8 cellular contexts compared by ENCODE assay signal in the genomic region with DNA sequence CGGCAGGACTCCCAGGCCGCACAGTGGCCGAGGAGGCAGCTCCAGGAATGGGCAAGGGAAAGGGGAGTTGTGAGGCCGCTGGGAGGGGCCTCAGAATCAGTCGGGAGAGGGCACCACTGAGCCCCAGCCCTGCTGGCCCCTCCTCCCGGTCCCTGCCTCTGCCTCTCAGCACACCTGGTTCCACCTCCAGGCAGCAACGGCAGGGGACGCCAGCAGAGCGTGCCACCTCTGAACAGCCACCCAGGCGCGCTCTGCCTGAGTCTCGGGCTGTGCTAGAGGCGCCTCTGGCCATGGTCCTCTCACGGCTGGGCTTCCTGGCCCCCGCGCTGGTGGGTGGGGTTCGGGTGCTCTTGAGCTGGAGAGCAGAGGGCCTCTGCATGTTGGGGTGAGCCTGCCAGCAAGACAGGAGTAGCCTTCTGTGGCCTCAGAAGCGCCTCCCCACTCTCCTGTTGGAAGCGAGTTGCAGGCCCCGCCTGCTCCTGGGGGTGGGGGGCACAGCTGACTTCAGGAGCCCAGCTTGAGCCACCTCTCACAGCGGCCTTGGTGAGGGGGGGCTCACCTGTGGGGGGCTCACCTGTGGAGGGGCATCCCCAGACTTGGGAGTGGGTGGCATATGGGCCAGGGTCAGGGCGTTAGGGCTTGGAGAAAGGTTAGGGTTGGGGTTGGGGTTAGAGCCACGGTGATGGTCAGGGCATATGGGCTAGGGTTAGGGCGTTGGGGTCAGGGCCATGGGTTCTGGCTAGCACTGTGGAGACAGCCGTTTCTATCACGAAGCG. TPM values are rescaled to one million over a fixed set of nuclear protein-coding genes. Genes with fewer than 3 reads are reported as not detected.
DNase-seq lines count a peak whose midpoint lies in the region; ATAC-seq, FAIRE-seq and TF ChIP-seq lines count a peak whose summit lies in the region.

No MANE protein-coding gene starts in this region.

- H3K27ac ChIP-seq in GM23248 (no peak overlapping the region), lower lobe of right lung (no peak overlapping the region)

- no peak for FAIRE-seq in D721Med (lab: Jason Lieb, UNC)

- intact Hi-C loops in activated CD4-positive, alpha-beta memory T cell treated with anti-CD3 and anti-CD28 coated beads for 36 hours (cut with micrococcal nuclease) = loop anchor here (1.0 to 2.0 kb wide), 2 partner anchors 63 to 121 kb away; no protein-coding TSS in a partner anchor
- intact Hi-C loops in lower lobe of right lung (cut with DNase I) = no loop called here

- H3K9ac ChIP-seq in GM23248 = no peak overlapping the region

- in situ Hi-C loops in GM23248 (cut with MboI) = no loop called here

- POLR2A ChIA-PET in activated CD4-positive, alpha-beta memory T cell treated with anti-CD3 and anti-CD28 coated beads for 36 hours (lab: Charles Lee) = no interaction called here

- H3K4me1 Mint-ChIP-seq in activated CD4-positive, alpha-beta memory T cell treated with anti-CD3 and anti-CD28 coated beads for 36 hours (ENCODE audit: low read depth) = no peaks in the 10 kb centered on the region

- H3K27me3 ChIP-seq in GM23248 (replicated peaks; ENCODE audit: insufficient read depth) (no peaks in the 10 kb centered on the region), lower lobe of right lung (ENCODE audit: low read depth) (peaks cover 39% of the 10 kb centered on the region)

- no peak overlapping the region for H3K4me3 ChIP-seq in GM23248
- H3K4me3 ChIP-seq in lower lobe of right lung = no peak overlapping the region

- H3K9me2 ChIP-seq in GM23248 (ENCODE audit: insufficient read depth) = no peaks in the 10 kb centered on the region

- no peaks in the 10 kb centered on the region for H3K36me3 ChIP-seq in GM23248 (ENCODE audit: low read depth)
- no peaks in the 10 kb centered on the region for H3K36me3 ChIP-seq in lower lobe of right lung

- no peaks in the 10 kb centered on the region for H3K9me3 ChIP-seq in GM23248 (ENCODE audit: low read depth)
- H3K9me3 ChIP-seq in lower lobe of right lung = no peaks in the 10 kb centered on the region

- H4K20me1 ChIP-seq in GM23248 (ENCODE audit: insufficient read depth) = no peaks in the 10 kb centered on the region

- H3F3A ChIP-seq in GM23248 (ENCODE audit: insufficient read depth) = no peaks in the 10 kb centered on the region

- CTCF ChIA-PET in activated CD4-positive, alpha-beta memory T cell treated with anti-CD3 and anti-CD28 coated beads for 36 hours (lab: Charles Lee) = interaction anchor here (1.5 to 4.4 kb wide), 3 partner anchors 39 to 121 kb away, joined by 7 to 21 read pairs (median 8); no protein-coding TSS in a partner anchor

- peak; percentile 14 to 68 for ATAC-seq in lower lobe of right lung
- ATAC-seq in GM18858 (IDR thresholded peaks at IDR 0.05; ENCODE audit: unreplicated experiment) = no peak
- no peak for ATAC-seq in HG02798 (IDR thresholded peaks at IDR 0.05; ENCODE audit: poor library complexity, unreplicated experiment)
- ATAC-seq in GM21825 (IDR thresholded peaks at IDR 0.05; ENCODE audit: unreplicated experiment) = no peak

- WGBS in GM23248 (ENCODE audit: low coverage in 1 of 2, low lambda C conversion rate in 2 of 2, missing lambda C conversion rate in 2 of 2), 2 experiments = 24 to 25% methylated on average over 26 to 27 of the region's 27 CpGs

- DNase-seq in D341Med (ENCODE audit: low spot score) = peak; percentile 63
- peak; percentile 29 for DNase-seq in GM23248
- DNase-seq in activated CD4-positive, alpha-beta memory T cell treated with anti-CD3 and anti-CD28 coated beads for 36 hours = peak; percentile 83
- DNase-seq in lower lobe of right lung = no peak
- no peak for DNase-seq in D721Med (ENCODE audit: insufficient read length, low spot score)

- no peak overlapping the region for H3K27ac Mint-ChIP-seq in activated CD4-positive, alpha-beta memory T cell treated with anti-CD3 and anti-CD28 coated beads for 36 hours

- no peaks in the 10 kb centered on the region for H3K27me3 Mint-ChIP-seq in activated CD4-positive, alpha-beta memory T cell treated with anti-CD3 and anti-CD28 coated beads for 36 hours

- TF ChIP-seq CTCF in lower lobe of right lung (IDR thresholded peaks at IDR 0.05) (peak; percentile 19), D721Med (IDR thresholded peaks at IDR 0.05; ENCODE audit: insufficient read depth, missing control alignments) (no peak)

- no peaks in the 10 kb centered on the region for H3K36me3 Mint-ChIP-seq in activated CD4-positive, alpha-beta memory T cell treated with anti-CD3 and anti-CD28 coated beads for 36 hours

- H3K4me1 ChIP-seq in GM23248 (ENCODE audit: insufficient read depth) (no peaks in the 10 kb centered on the region), lower lobe of right lung (peaks cover 21% of the 10 kb centered on the region)

- H3K79me2 ChIP-seq in GM23248 (ENCODE audit: insufficient read depth) = no peaks in the 10 kb centered on the region

- H3K4me3 Mint-ChIP-seq in activated CD4-positive, alpha-beta memory T cell treated with anti-CD3 and anti-CD28 coated beads for 36 hours = no peak overlapping the region

- H3K4me2 ChIP-seq in GM23248 (ENCODE audit: unreplicated experiment) = no peak overlapping the region

- no peaks in the 10 kb centered on the region for H3K9me3 Mint-ChIP-seq in activated CD4-positive, alpha-beta memory T cell treated with anti-CD3 and anti-CD28 coated beads for 36 hours

- no peak overlapping the region for H2AFZ ChIP-seq in GM23248

RNA-seq across cellular contexts. Expression of gene MOB2, which starts 32.8 kb away (rescaled TPM):
- 22.1 and 29.3 TPM in 2 replicates for total RNA-seq in GM23248 (2014; rRNA removed; shearing (Covaris generic))
- polyA plus RNA-seq in GM23248 (2016; fragmentation: Nextera tagmentation; extraction: Ambion mirVana) = 27.1 and 28.8 TPM in 2 replicates
- 10 to 100 TPM; 15.9 to 17.9 TPM for total RNA-seq in activated CD4-positive, alpha-beta memory T cell treated with anti-CD3 and anti-CD28 coated beads for 36 hours
- total RNA-seq in lower lobe of right lung = 50.4 TPM

Comparison
In these comparisons a context has a peak if more than half of its experiments do, and no peak if none do; other contexts are left out.
1. DNase-seq: peak in D341Med (single experiment), GM23248 (single experiment) and activated CD4-positive, alpha-beta memory T cell treated with anti-CD3 and anti-CD28 coated beads for 36 hours (single experiment); none in lower lobe of right lung (single experiment) and D721Med (single experiment).
2. ATAC-seq: peak in lower lobe of right lung (2 of 2); none in GM18858 (single experiment), HG02798 (single experiment) and GM21825 (single experiment).